Comparison of ENCODE assay signal across 31 cellular contexts in genomic region chr9:10228082-10228481, GRCh38.
"Had no signal": no experiment of that assay in that cellular context is flagged by ENCODE, and none has a peak within 500 bp of the region (broad histone marks: within the 10 kb centered on the region; RNA-seq: fewer than 3 reads in every experiment).

No MANE protein-coding gene starts in this region.

- H3K4me1 ChIP-seq: body of pancreas, colonic mucosa, heart left ventricle had no signal

- H3K27ac Mint-ChIP-seq: activated B cell treated with CpG ODN at 0.5 μM for 24 hours; activated CD8-positive, alpha-beta T cell treated with anti-CD3 and anti-CD28 coated beads for 36 hours; activated naive CD8-positive, alpha-beta T cell; activated T-helper 17 cell treated with anti-CD3 and anti-CD28 coated beads, Interleukin-2, amount 50 U/mL, for 72 hours; T-helper 17 cell; T-helper 2 cell treated with Interferon-gamma antibody and Interleukin-4, amounts not matched to agents 5 μg/mL and 100 μg/mL, for 36 hours had no signal

- ATAC-seq: activated CD4-positive, CD25-positive, alpha-beta regulatory T cell treated with anti-CD3 and anti-CD28 coated beads, Interleukin-2, amount 50 U/mL, for 24 hours; activated CD8-positive, alpha-beta T cell treated with anti-CD3 and anti-CD28 coated beads for 36 hours; activated T-cell treated with anti-CD3 and anti-CD28 coated beads, Interleukin-2, amount 50 U/mL, for 4 hours; activated T-helper 17 cell treated with anti-CD3 and anti-CD28 coated beads, Interleukin-2, amount 50 U/mL, for 72 hours; body of pancreas; esophagus mucosa; heart left ventricle; T-helper 17 cell had no signal

- H3K27me3 ChIP-seq: body of pancreas, cardiac muscle cell, colonic mucosa, heart left ventricle had no signal

- H3K4me3 Mint-ChIP-seq: activated B cell treated with CpG ODN at 0.5 μM for 24 hours; activated CD8-positive, alpha-beta T cell treated with anti-CD3 and anti-CD28 coated beads for 36 hours; activated naive CD8-positive, alpha-beta T cell; activated T-cell treated with anti-CD3 and anti-CD28 coated beads, Interleukin-2, amount 50 U/mL, for 4 hours; activated T-helper 17 cell treated with anti-CD3 and anti-CD28 coated beads, Interleukin-2, amount 50 U/mL, for 72 hours; T-helper 17 cell; T-helper 2 cell treated with Interferon-gamma antibody and Interleukin-4, amounts not matched to agents 5 μg/mL and 100 μg/mL, for 36 hours had no signal

- H3K4me1 Mint-ChIP-seq: activated T-helper 17 cell treated with anti-CD3 and anti-CD28 coated beads, Interleukin-2, amount 50 U/mL, for 72 hours; T-helper 17 cell had no signal

- DNase-seq: activated B cell treated with CpG ODN at 0.5 μM for 24 hours; activated CD4-positive, alpha-beta T cell treated with anti-CD3 and anti-CD28 coated beads for 48 hours; activated CD4-positive, alpha-beta T cell treated with anti-CD3 and anti-CD28 coated beads, Interleukin-2, amount 50 U/mL, for 1 hour; activated CD4-positive, alpha-beta T cell treated with anti-CD3 and anti-CD28 coated beads, Interleukin-2, amount 50 U/mL, for 48 hours; activated CD8-positive, alpha-beta memory T cell treated with anti-CD3 and anti-CD28 coated beads for 24 hours; activated CD8-positive, alpha-beta T cell treated with anti-CD3 and anti-CD28 coated beads for 36 hours; activated effector memory CD4-positive, alpha-beta T cell treated with Interleukin-2 at 50 U/mL for 16 hours; activated gamma-delta T cell treated with Interleukin-2 at 50 U/mL for 16 hours; activated naive CD4-positive, alpha-beta T cell treated with anti-CD3 and anti-CD28 coated beads, Interleukin-2, amount 50 U/mL, for 16 hours; activated naive CD4-positive, alpha-beta T cell treated with Interleukin-2 at 50 U/mL for 16 hours; activated T-cell treated with anti-CD3 and anti-CD28 coated beads, Interleukin-2, amount 50 U/mL, for 4 hours; amniotic stem cell; aorta; body of pancreas; central memory CD4-positive, alpha-beta T cell; cerebellar nuclear complex; colonic mucosa; effector CD8-positive, alpha-beta T cell; foreskin fibroblast; glutamatergic neuron; heart left ventricle; T-helper 1 cell; T-helper 17 cell; T1000; WERI-Rb-1 had no signal

- H3K4me3 ChIP-seq: body of pancreas, cardiac muscle cell, colonic mucosa, heart left ventricle had no signal

- H3K36me3 Mint-ChIP-seq: activated naive CD8-positive, alpha-beta T cell had no signal

- H3K9me3 Mint-ChIP-seq: activated B cell treated with CpG ODN at 0.5 μM for 24 hours had no signal

- H3K27ac ChIP-seq: body of pancreas, cardiac muscle cell, colonic mucosa, heart left ventricle, WERI-Rb-1 had no signal

- H3K27me3 Mint-ChIP-seq: activated B cell treated with CpG ODN at 0.5 μM for 24 hours; activated CD8-positive, alpha-beta T cell treated with anti-CD3 and anti-CD28 coated beads for 36 hours; activated naive CD8-positive, alpha-beta T cell; activated T-helper 17 cell treated with anti-CD3 and anti-CD28 coated beads, Interleukin-2, amount 50 U/mL, for 72 hours; T-helper 17 cell had no signal

- H3K36me3 ChIP-seq: cardiac muscle cell, colonic mucosa, heart left ventricle, WERI-Rb-1 had no signal

- H3K9me3 ChIP-seq: body of pancreas, colonic mucosa, heart left ventricle had no signal
